8 cellular contexts compared by ENCODE assay signal in genomic region chr10:7788640-7789335, GRCh38. TPM values are rescaled to one million over a fixed set of nuclear protein-coding genes. Genes with fewer than 3 reads are reported as not detected.
DNase-seq lines count a peak whose midpoint lies in the region; ATAC-seq and TF ChIP-seq lines count a peak whose summit lies in the region.

No MANE protein-coding gene starts in this region.

- peaks cover 2% of the 10 kb centered on the region for H3K9me3 Mint-ChIP-seq in glutamatergic neuron (ENCODE audit: unreplicated experiment)

- H3K4me3 Mint-ChIP-seq in glutamatergic neuron (ENCODE audit: unreplicated experiment): no peak overlapping the region

- peaks cover 5% of the 10 kb centered on the region for H3K27me3 Mint-ChIP-seq in glutamatergic neuron (ENCODE audit: unreplicated experiment)

- ATAC-seq in GM18517 (IDR thresholded peaks at IDR 0.05; ENCODE audit: unreplicated experiment) (peak; percentile 22), HG03039 (IDR thresholded peaks at IDR 0.05; ENCODE audit: unreplicated experiment) (peak; percentile 6)

- peaks cover 26 to 46% (median 27%) of the 10 kb centered on the region in 3 donors for H3K4me1 ChIP-seq in skeletal muscle tissue (ENCODE audit: control insufficient read depth in 3 of 3, insufficient read depth in 3 of 3, low read length in 3 of 3)

- H3K27ac Mint-ChIP-seq in glutamatergic neuron (ENCODE audit: unreplicated experiment): peak overlapping the region; percentile 84

- in situ Hi-C loops in ACHN (cut with HindIII; ENCODE audit: low pct_ligation_motif_present, low pct_unique_long_range_greater_than_20kb, low sequenced_read_pairs): no loop called here

- peaks cover 7% of the 10 kb centered on the region for H3K4me1 Mint-ChIP-seq in glutamatergic neuron (ENCODE audit: low read depth, unreplicated experiment)

- H3K9ac ChIP-seq in skeletal muscle tissue (ENCODE audit: low read depth in 1 of 3, low read length in 3 of 3): peak overlapping the region; percentile 93 to 99 (median 97)

- H3K27ac ChIP-seq in skeletal muscle tissue (ENCODE audit: low read depth, low read length): peak overlapping the region; percentile 92

- H3K27me3 ChIP-seq in skeletal muscle tissue (ENCODE audit: control insufficient read depth in 3 of 3, insufficient read depth in 3 of 3, low read length in 3 of 3): no peaks in the 10 kb centered on the region

- peaks cover 0 to 6% (median 0%) of the 10 kb centered on the region in 3 donors for H3K36me3 ChIP-seq in skeletal muscle tissue (ENCODE audit: control insufficient read depth in 3 of 3, insufficient read depth in 3 of 3, low read length in 3 of 3)

- TF ChIP-seq CTCF in glutamatergic neuron (IDR thresholded peaks at IDR 0.05; ENCODE audit: partially characterized antibody, unreplicated experiment): no peak

- H3K9me3 ChIP-seq in skeletal muscle tissue (ENCODE audit: control insufficient read depth in 3 of 3, low read length in 3 of 3): no peaks in the 10 kb centered on the region

- DNase-seq in ACHN (peak; percentile 56), SW480 (ENCODE audit: low spot score) (peak; percentile 7), glutamatergic neuron (no peak), NCI-H187 treated with DMSO at 0.1 percent for 48 hours (lab: John Stamatoyannopoulos, UW) (no peak), SK-N-DZ (ENCODE audit: low spot score) (no peak)

- no peaks in the 10 kb centered on the region for H3K36me3 Mint-ChIP-seq in glutamatergic neuron (ENCODE audit: unreplicated experiment)

- peak overlapping the region; percentile 97 to 99 (median 98) for H3K4me3 ChIP-seq in skeletal muscle tissue (ENCODE audit: low read length in 3 of 3)

RNA-seq across cellular contexts. Expression of gene ATP5F1C, which starts 0.8 kb away (rescaled TPM):
- total RNA-seq in glutamatergic neuron (ENCODE audit: unreplicated experiment) (229 TPM), skeletal muscle tissue (295 TPM)
- 999 and 1,167 TPM in 2 replicates for polyA plus RNA-seq in SK-N-DZ (2014; cell fraction: cytosol; rRNA removed)
- polyA plus RNA-seq in SK-N-DZ (2014; cell fraction: nucleus; rRNA removed): 618 and 872 TPM in 2 replicates

RNA-seq across cellular contexts. Expression of gene KIN, which starts 1.0 kb away (rescaled TPM):
- total RNA-seq in glutamatergic neuron (ENCODE audit: unreplicated experiment) (12.9 TPM), skeletal muscle tissue (8.4 TPM)
- polyA plus RNA-seq in SK-N-DZ (2014; cell fraction: cytosol; rRNA removed): 13.6 and 13.9 TPM in 2 replicates
- 14.1 and 26.3 TPM in 2 replicates for polyA plus RNA-seq in SK-N-DZ (2014; cell fraction: nucleus; rRNA removed)

RNA-seq across cellular contexts. Expression of gene TAF3, which starts 29.5 kb away (rescaled TPM):
- total RNA-seq in glutamatergic neuron (ENCODE audit: unreplicated experiment): 10.2 TPM
- 2.1 TPM for total RNA-seq in skeletal muscle tissue
- polyA plus RNA-seq in SK-N-DZ (2014; cell fraction: cytosol; rRNA removed): 2.9 and 4.4 TPM in 2 replicates
- 1.3 and 3.9 TPM in 2 replicates for polyA plus RNA-seq in SK-N-DZ (2014; cell fraction: nucleus; rRNA removed)

Comparison
In these comparisons a context has a peak if more than half of its experiments do, and no peak if none do; other contexts are left out.
1. DNase-seq: peak in ACHN (single experiment) and SW480 (single experiment); none in glutamatergic neuron (single experiment), NCI-H187 treated with DMSO at 0.1 percent for 48 hours (single experiment) and SK-N-DZ (single experiment).